Comparison of ENCODE assay signal across 22 cellular contexts in the genomic region with DNA sequence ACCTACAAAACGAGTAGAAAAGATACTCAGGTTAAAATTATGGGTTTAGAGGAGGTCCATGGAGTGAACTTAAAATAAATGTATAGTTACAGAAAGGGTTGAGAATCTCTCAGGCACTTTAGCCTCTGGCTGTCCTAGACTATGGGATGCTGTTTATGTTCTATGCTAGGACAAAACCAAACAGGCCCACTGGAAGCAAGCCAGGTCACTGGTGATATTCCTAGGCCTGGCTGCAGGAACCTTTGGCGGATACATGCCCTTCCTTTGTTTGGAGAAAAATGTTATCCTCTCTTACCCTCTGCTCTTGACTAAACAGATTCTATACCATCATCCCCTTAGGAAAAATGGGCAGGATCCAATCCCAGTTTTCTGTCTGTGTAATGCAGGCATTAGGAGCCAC.
DNase-seq lines count a peak whose midpoint lies in the region; ATAC-seq, FAIRE-seq and TF ChIP-seq lines count a peak whose summit lies in the region.
"Had no signal": no experiment of that assay in that cellular context is flagged by ENCODE, and none has a peak within 500 bp of the region (broad histone marks: within the 10 kb centered on the region; RNA-seq: fewer than 3 reads in every experiment).

No MANE protein-coding gene starts in this region.

- no peaks in the 10 kb centered on the region for H4K20me1 ChIP-seq in astrocyte (ENCODE audit: insufficient read depth, low read length)

- H3K9me3 ChIP-seq in astrocyte (ENCODE audit: insufficient read depth, low read depth, low read length) (no peaks in the 10 kb centered on the region), heart right ventricle (no peaks in the 10 kb centered on the region), stomach smooth muscle (ENCODE audit: control insufficient read depth in 2 of 2, low read length in 2 of 2) (no peaks in the 10 kb centered on the region), tibial artery (no peaks in the 10 kb centered on the region)
- H3K9me3 ChIP-seq: A549, gastrocnemius medialis, HAP-1, spleen had no signal

- TF ChIP-seq CTCF in astrocyte (IDR thresholded peaks at IDR 0.05; ENCODE audit: insufficient read depth, low read depth, low read length): no peak
- no peak for TF ChIP-seq CTCF in heart right ventricle (IDR thresholded peaks at IDR 0.05)
- TF ChIP-seq CTCF in tibial artery (IDR thresholded peaks at IDR 0.05): no peak

- ATAC-seq in heart right ventricle: peak in 5 of 8 donors; percentile 76 to 95 (median 80)
- ATAC-seq: A549; activated CD4-positive, CD25-positive, alpha-beta regulatory T cell treated with anti-CD3 and anti-CD28 coated beads, Interleukin-2, amount 50 U/mL, for 24 hours; activated T-helper 17 cell treated with anti-CD3 and anti-CD28 coated beads, Interleukin-2, amount 50 U/mL, for 72 hours; gastrocnemius medialis had no signal

- no peaks in the 10 kb centered on the region for H3K36me3 Mint-ChIP-seq in astrocyte (ENCODE audit: low read depth, unreplicated experiment)
- H3K36me3 Mint-ChIP-seq: CD4-positive, CD25-positive, alpha-beta regulatory T cell; naive B cell; stimulated activated naive B cell treated with anti-CD40 and anti-IgM and Interleukin-4, amounts not matched to agents 10 μg/mL and 1 μg/mL and 100 μg/mL, for 72 hours had no signal

- H3K9ac ChIP-seq in astrocyte (ENCODE audit: low read length) (no peak overlapping the region), stomach smooth muscle (ENCODE audit: low read length in 2 of 2) (no peak overlapping the region)

- H3K27me3 ChIP-seq in astrocyte (ENCODE audit: insufficient read depth, low read length) (no peaks in the 10 kb centered on the region), heart right ventricle (no peaks in the 10 kb centered on the region), stomach smooth muscle (ENCODE audit: control insufficient read depth in 1 of 2, insufficient read depth in 2 of 2, low read length in 2 of 2) (no peaks in the 10 kb centered on the region), tibial artery (no peaks in the 10 kb centered on the region)
- H3K27me3 ChIP-seq: gastrocnemius medialis, spleen had no signal

- H3K36me3 ChIP-seq in astrocyte (ENCODE audit: insufficient read depth, low read length): no peaks in the 10 kb centered on the region
- H3K36me3 ChIP-seq in heart right ventricle: no peaks in the 10 kb centered on the region
- no peaks in the 10 kb centered on the region for H3K36me3 ChIP-seq in stomach smooth muscle (ENCODE audit: control insufficient read depth in 2 of 2, insufficient read depth in 2 of 2, low read length in 2 of 2)
- no peaks in the 10 kb centered on the region for H3K36me3 ChIP-seq in tibial artery
- H3K36me3 ChIP-seq: gastrocnemius medialis, HAP-1, spleen had no signal

- no peak for FAIRE-seq in astrocyte (lab: Jason Lieb, UNC)
- FAIRE-seq: A549 had no signal

- intact Hi-C loops in heart right ventricle (cut with DNase I): no loop called here
- intact Hi-C loops in tibial artery (cut with DNase I; ENCODE audit: low total_unique reads): no loop called here

- peaks cover 2% of the 10 kb centered on the region for H3K9me3 Mint-ChIP-seq in astrocyte (ENCODE audit: unreplicated experiment)

- H3K4me1 ChIP-seq in astrocyte (ENCODE audit: insufficient read depth, low read length) (peaks cover 24% of the 10 kb centered on the region), heart right ventricle (peaks cover 0 to 13% (median 0%) of the 10 kb centered on the region in 9 donors), stomach smooth muscle (ENCODE audit: control insufficient read depth, insufficient read depth, low read length) (peaks cover 17% of the 10 kb centered on the region), tibial artery (no peaks in the 10 kb centered on the region)
- H3K4me1 ChIP-seq: gastrocnemius medialis, HAP-1 had no signal

- no peak overlapping the region for H2AFZ ChIP-seq in astrocyte (ENCODE audit: low read depth, low read length)

- H3K27ac ChIP-seq in astrocyte (ENCODE audit: low read depth, low read length) (no peak overlapping the region), heart right ventricle (no peak overlapping the region), stomach smooth muscle (ENCODE audit: low read length) (peak overlapping the region; percentile 26), tibial artery (no peak overlapping the region)
- H3K27ac ChIP-seq: gastrocnemius medialis, spleen had no signal

- H3K27ac Mint-ChIP-seq in astrocyte (ENCODE audit: unreplicated experiment): peak overlapping the region; percentile 53
- H3K27ac Mint-ChIP-seq: activated T-helper 17 cell treated with anti-CD3 and anti-CD28 coated beads, Interleukin-2, amount 50 U/mL, for 72 hours; CD4-positive, CD25-positive, alpha-beta regulatory T cell; stimulated activated naive B cell treated with anti-CD40 and anti-IgM and Interleukin-4, amounts not matched to agents 10 μg/mL and 1 μg/mL and 100 μg/mL, for 72 hours had no signal

- no peak overlapping the region for H3K4me2 ChIP-seq in astrocyte (ENCODE audit: low read length)
- H3K4me2 ChIP-seq: A549 had no signal

- no peaks in the 10 kb centered on the region for H3K27me3 Mint-ChIP-seq in astrocyte (ENCODE audit: low read depth, unreplicated experiment)
- H3K27me3 Mint-ChIP-seq: CD4-positive, CD25-positive, alpha-beta regulatory T cell; naive B cell; stimulated activated naive B cell treated with anti-CD40 and anti-IgM and Interleukin-4, amounts not matched to agents 10 μg/mL and 1 μg/mL and 100 μg/mL, for 72 hours had no signal

- DNase-seq in NCI-H345 (lab: John Stamatoyannopoulos, UW): peak; percentile 56
- DNase-seq in NCI-H345 treated with DMSO at 0.1 percent for 48 hours (lab: John Stamatoyannopoulos, UW; ENCODE audit: unreplicated experiment): no peak
- DNase-seq in astrocyte (ENCODE audit: low read depth): no peak
- DNase-seq in heart right ventricle: peak; percentile 17 to 59
- no peak for DNase-seq in cerebellar nuclear complex (lab: John Stamatoyannopoulos, UW)
- no peak for DNase-seq in tibial artery
- no peak for DNase-seq in NCI-H526 (lab: John Stamatoyannopoulos, UW)
- DNase-seq: activated CD8-positive, alpha-beta memory T cell treated with anti-CD3 and anti-CD28 coated beads for 24 hours; CD4-positive, CD25-positive, alpha-beta regulatory T cell; central memory CD4-positive, alpha-beta T cell; DND-41; gastrocnemius medialis; KG1; naive B cell; SIG-M5; spleen; stimulated activated naive B cell treated with anti-CD40 and anti-IgM and Interleukin-4, amounts not matched to agents 10 μg/mL and 1 μg/mL and 100 μg/mL, for 72 hours had no signal

- H3K4me3 ChIP-seq in astrocyte (ENCODE audit: insufficient read depth, low read depth, low read length): no peak overlapping the region
- no peak overlapping the region for H3K4me3 ChIP-seq in heart right ventricle
- no peak overlapping the region for H3K4me3 ChIP-seq in stomach smooth muscle (ENCODE audit: low read length in 2 of 2)
- H3K4me3 ChIP-seq in tibial artery: no peak overlapping the region
- H3K4me3 ChIP-seq: A549, gastrocnemius medialis, HAP-1, spleen had no signal

- H3K79me2 ChIP-seq in astrocyte (ENCODE audit: insufficient read depth, low read length): no peaks in the 10 kb centered on the region

- no peak overlapping the region for H3K4me3 Mint-ChIP-seq in astrocyte (ENCODE audit: unreplicated experiment)
- H3K4me3 Mint-ChIP-seq: activated T-helper 17 cell treated with anti-CD3 and anti-CD28 coated beads, Interleukin-2, amount 50 U/mL, for 72 hours; naive B cell; stimulated activated naive B cell treated with anti-CD40 and anti-IgM and Interleukin-4, amounts not matched to agents 10 μg/mL and 1 μg/mL and 100 μg/mL, for 72 hours had no signal

- H3K4me1 Mint-ChIP-seq in astrocyte (ENCODE audit: low read depth, unreplicated experiment): peaks cover 32% of the 10 kb centered on the region

- WGBS in heart right ventricle, 2 donors: 46 to 58% methylated on average over 2 of the region's 2 CpGs

Comparison
In these comparisons a context has a peak if more than half of its experiments do, and no peak if none do; other contexts are left out.
1. DNase-seq: peak in NCI-H345 (single experiment) and heart right ventricle (2 of 2); none in NCI-H345 treated with DMSO at 0.1 percent for 48 hours (single experiment), astrocyte (single experiment), cerebellar nuclear complex (0 of 2), tibial artery (0 of 2) and NCI-H526 (0 of 2).